In genomic region chr3:130699765-130700164, GRCh38 we compare ENCODE assay signal across 9 cellular contexts. TPM values are rescaled to one million over a fixed set of nuclear protein-coding genes. Genes with fewer than 3 reads are reported as not detected.
DNase-seq lines count a peak whose midpoint lies in the region; ATAC-seq and TF ChIP-seq lines count a peak whose summit lies in the region.
"Had no signal": no experiment of that assay in that cellular context is flagged by ENCODE, and none has a peak within 500 bp of the region (broad histone marks: within the 10 kb centered on the region; RNA-seq: fewer than 3 reads in every experiment).

No MANE protein-coding gene starts in this region.

- H3K4me3 ChIP-seq in heart left ventricle (no peak overlapping the region), cardiac fibroblast (replicated peaks in 1 of 2; ENCODE audit: low read depth in 2 of 2, low read length in 2 of 2) (no peak overlapping the region), HAP-1 (no peak overlapping the region)

- peak in 8 of 12 donors; percentile 8 to 44 (median 37) for TF ChIP-seq CTCF in heart left ventricle (IDR thresholded peaks at IDR 0.05)
- peak; percentile 42 for TF ChIP-seq CTCF in cardiac fibroblast (IDR thresholded peaks at IDR 0.05; ENCODE audit: low read depth, low read length)
- TF ChIP-seq CTCF in osteocyte (IDR thresholded peaks at IDR 0.05): peak; percentile 31

- no peaks in the 10 kb centered on the region for H3K4me1 Mint-ChIP-seq in osteocyte (ENCODE audit: unreplicated experiment)
- H3K4me1 Mint-ChIP-seq in activated naive CD8-positive, alpha-beta T cell treated with anti-CD3 and anti-CD28 coated beads, Interleukin-2, amount 50 U/mL, for 24 hours: no peaks in the 10 kb centered on the region
- H3K4me1 Mint-ChIP-seq: central memory CD8-positive, alpha-beta T cell had no signal

- no peaks in the 10 kb centered on the region for H3K27me3 Mint-ChIP-seq in osteocyte (ENCODE audit: unreplicated experiment)
- H3K27me3 Mint-ChIP-seq in activated naive CD8-positive, alpha-beta T cell treated with anti-CD3 and anti-CD28 coated beads, Interleukin-2, amount 50 U/mL, for 24 hours: no peaks in the 10 kb centered on the region
- H3K27me3 Mint-ChIP-seq: central memory CD8-positive, alpha-beta T cell had no signal

- DNase-seq in heart left ventricle (no peak), left cardiac atrium (no peak), MV-4-11 (lab: John Stamatoyannopoulos, UW) (peak; percentile 21), cardiac fibroblast (ENCODE audit: low read depth in 2 of 2) (peak; percentile 35 to 39), osteocyte (ENCODE audit: extremely low spot score, unreplicated experiment) (no peak), HAP-1 (ENCODE audit: low spot score in 2 of 2) (no peak)
- no peak for DNase-seq in activated naive CD8-positive, alpha-beta T cell treated with anti-CD3 and anti-CD28 coated beads, Interleukin-2, amount 50 U/mL, for 24 hours

- ATAC-seq in heart left ventricle (no peak), left cardiac atrium (no peak), GM21381 (IDR thresholded peaks at IDR 0.05; ENCODE audit: unreplicated experiment) (no peak)
- ATAC-seq in activated naive CD8-positive, alpha-beta T cell treated with anti-CD3 and anti-CD28 coated beads, Interleukin-2, amount 50 U/mL, for 24 hours: no peak

- peaks cover 11% of the 10 kb centered on the region for H3K9me3 Mint-ChIP-seq in osteocyte (ENCODE audit: unreplicated experiment)
- H3K9me3 Mint-ChIP-seq in activated naive CD8-positive, alpha-beta T cell treated with anti-CD3 and anti-CD28 coated beads, Interleukin-2, amount 50 U/mL, for 24 hours: no peaks in the 10 kb centered on the region
- H3K9me3 Mint-ChIP-seq: central memory CD8-positive, alpha-beta T cell had no signal

- no peak overlapping the region for H3K27ac Mint-ChIP-seq in osteocyte (ENCODE audit: unreplicated experiment)
- H3K27ac Mint-ChIP-seq in activated naive CD8-positive, alpha-beta T cell treated with anti-CD3 and anti-CD28 coated beads, Interleukin-2, amount 50 U/mL, for 24 hours: no peak overlapping the region

- TF ChIP-seq POLR2A in heart left ventricle (IDR thresholded peaks at IDR 0.05): no peak

- H3K36me3 ChIP-seq in heart left ventricle (peaks cover 0 to 82% (median 57%) of the 10 kb centered on the region in 9 donors), HAP-1 (replicated peaks) (peaks cover 19% of the 10 kb centered on the region)

- H3K9me3 ChIP-seq in heart left ventricle: no peaks in the 10 kb centered on the region
- H3K9me3 ChIP-seq in HAP-1: no peaks in the 10 kb centered on the region

- H3K27me3 ChIP-seq in heart left ventricle (no peaks in the 10 kb centered on the region), HAP-1 (ENCODE audit: low read depth) (no peaks in the 10 kb centered on the region)

- peaks cover 52% of the 10 kb centered on the region for H3K36me3 Mint-ChIP-seq in osteocyte (ENCODE audit: unreplicated experiment)
- H3K36me3 Mint-ChIP-seq in activated naive CD8-positive, alpha-beta T cell treated with anti-CD3 and anti-CD28 coated beads, Interleukin-2, amount 50 U/mL, for 24 hours (ENCODE audit: low read depth): peaks cover 51% of the 10 kb centered on the region

- no peak overlapping the region for H3K4me3 Mint-ChIP-seq in osteocyte (ENCODE audit: unreplicated experiment)
- no peak overlapping the region for H3K4me3 Mint-ChIP-seq in activated naive CD8-positive, alpha-beta T cell treated with anti-CD3 and anti-CD28 coated beads, Interleukin-2, amount 50 U/mL, for 24 hours
- H3K4me3 Mint-ChIP-seq: central memory CD8-positive, alpha-beta T cell had no signal

- no peaks in the 10 kb centered on the region for H3K4me1 ChIP-seq in heart left ventricle
- no peaks in the 10 kb centered on the region for H3K4me1 ChIP-seq in HAP-1

- H3K27ac ChIP-seq in heart left ventricle: peak overlapping the region in 1 of 12 donors; percentile 23

- in situ Hi-C loops in HAP-1 (cut with MboI; ENCODE audit: low sequenced_read_pairs): no loop called here

- intact Hi-C loops in heart left ventricle (cut with DNase I) (no loop called here), left cardiac atrium (cut with DNase I) (no loop called here)

RNA-seq across cellular contexts. Expression of gene PIK3R4, which starts 46.9 kb away (rescaled TPM):
- 10 to 100 TPM; 10.9 to 24.3 (median 15.7) TPM for total RNA-seq in heart left ventricle
- polyA plus RNA-seq in heart left ventricle: 10 to 100 TPM; 15.6 to 16.3 TPM
- total RNA-seq in left cardiac atrium: 10 to 100 TPM; 15.4 to 16.4 TPM
- 21.1 and 21.9 TPM in 2 replicates for total RNA-seq in osteocyte

Comparison
In these comparisons a context has a peak if more than half of its experiments do, and no peak if none do; other contexts are left out.
1. DNase-seq: peak in MV-4-11 (single experiment) and cardiac fibroblast (2 of 2); none in heart left ventricle (0 of 5), left cardiac atrium (single experiment), osteocyte (single experiment), activated naive CD8-positive, alpha-beta T cell treated with anti-CD3 and anti-CD28 coated beads, Interleukin-2, amount 50 U/mL, for 24 hours (single experiment) and HAP-1 (0 of 2).
2. Peak in every context shown above with its lines, with median percentiles within 50 percentile points of each other: CTCF ChIP-seq.